ENCODE assay signal across 8 cellular contexts in the genomic region with DNA sequence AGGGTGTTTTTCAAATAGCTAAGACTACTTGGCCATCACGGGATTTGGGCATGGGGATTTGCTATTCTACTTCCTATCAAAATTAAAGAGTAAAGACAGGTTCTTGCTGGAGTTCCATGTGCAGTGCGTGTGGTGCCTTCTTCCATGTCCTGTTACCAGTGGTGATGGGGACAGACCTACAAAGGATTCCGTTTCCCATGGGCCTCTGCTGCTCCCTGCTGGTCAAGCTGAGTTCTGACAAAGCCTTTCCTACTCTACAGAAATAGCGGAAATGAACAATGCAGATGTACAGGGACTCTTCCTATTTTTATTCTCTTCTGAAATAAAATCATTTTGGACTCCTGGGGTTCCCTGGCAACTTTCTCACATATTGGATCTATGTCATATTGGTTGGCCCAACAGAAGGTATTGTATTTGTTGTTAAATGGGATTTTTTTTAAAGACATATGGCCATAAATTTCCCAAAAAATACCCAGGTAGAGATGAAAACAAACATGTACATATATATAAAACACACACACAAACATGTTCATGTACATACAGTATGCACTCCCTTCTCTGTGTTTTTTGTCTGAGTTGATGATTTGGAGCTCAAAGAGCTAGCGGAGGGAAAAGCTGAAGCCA.
DNase-seq lines count a peak whose midpoint lies in the region; ATAC-seq and TF ChIP-seq lines count a peak whose summit lies in the region.

No MANE protein-coding gene starts in this region.

- DNase-seq in GM19238 (ENCODE audit: insufficient read length, low spot score) (peak; percentile 19), NCI-H345 (lab: John Stamatoyannopoulos, UW) (peak; percentile 81), cerebellum (ENCODE audit: low spot score) (peak; percentile 51), left kidney (ENCODE audit: low read depth, low spot score) (peak; percentile 93)
- peak; percentile 61 for DNase-seq in activated CD4-positive, CD25-positive, alpha-beta regulatory T cell treated with anti-CD3 and anti-CD28 coated beads, Interleukin-2, amount 50 U/mL, for 72 hours
- DNase-seq in stimulated activated CD8-positive, alpha-beta memory T cell treated with anti-CD3 and anti-CD28 coated beads, Interleukin-12 subunit alpha, Interleukin-12 subunit beta, amount 100 ng/mL, for 1 hour (ENCODE audit: low read depth), result peak; percentile 31

- TF ChIP-seq CTCF in C4-2B (conservative IDR thresholded peaks at IDR 0.05), result peak; percentile 91

- peak; percentile 92 for ATAC-seq in HG03196 (IDR thresholded peaks at IDR 0.05; ENCODE audit: unreplicated experiment)

- H3K27ac ChIP-seq in C4-2B, result no peak overlapping the region

Comparison
In these comparisons a context has a peak if more than half of its experiments do, and no peak if none do; other contexts are left out.
1. DNase-seq: peak in every context shown above with its lines; median percentile 93 in left kidney; 81 in NCI-H345; 61 in activated CD4-positive, CD25-positive, alpha-beta regulatory T cell treated with anti-CD3 and anti-CD28 coated beads, Interleukin-2, amount 50 U/mL, for 72 hours; 51 in cerebellum; 31 in stimulated activated CD8-positive, alpha-beta memory T cell treated with anti-CD3 and anti-CD28 coated beads, Interleukin-12 subunit alpha, Interleukin-12 subunit beta, amount 100 ng/mL, for 1 hour; 19 in GM19238.